29 cellular contexts compared by ENCODE assay signal in the genomic region with DNA sequence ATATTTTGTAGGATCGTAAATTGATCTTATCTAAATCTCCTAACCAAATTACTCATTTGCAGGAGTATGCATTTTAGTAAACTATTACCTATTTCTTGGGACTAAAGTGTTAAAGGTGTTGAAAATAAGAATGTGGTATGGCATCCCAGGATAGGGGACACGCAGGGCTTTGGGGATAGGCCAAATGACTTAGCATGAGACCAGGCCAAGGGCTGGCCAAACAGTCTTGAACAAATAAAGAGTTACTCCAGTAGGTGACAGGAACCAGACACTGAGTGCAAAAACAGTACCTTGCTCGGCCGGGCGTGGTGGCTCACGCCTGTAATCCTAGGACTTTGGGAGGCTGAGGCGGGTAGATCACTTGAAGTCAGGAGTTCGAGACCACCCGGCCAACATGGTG. TPM values are rescaled to one million over a fixed set of nuclear protein-coding genes. Genes with fewer than 3 reads are reported as not detected.
DNase-seq lines count a peak whose midpoint lies in the region; ATAC-seq, FAIRE-seq and TF ChIP-seq lines count a peak whose summit lies in the region.
"Had no signal": no experiment of that assay in that cellular context is flagged by ENCODE, and none has a peak within 500 bp of the region (broad histone marks: within the 10 kb centered on the region; RNA-seq: fewer than 3 reads in every experiment).

No MANE protein-coding gene starts in this region.

- no peak overlapping the region for H3K4me3 ChIP-seq in HepG2 (replicated peaks in 1 of 3; ENCODE audit: insufficient read depth in 1 of 3, low read depth in 2 of 3, low read length in 3 of 3)
- H3K4me3 ChIP-seq in sigmoid colon: no peak overlapping the region
- H3K4me3 ChIP-seq: ascending aorta; BLaER1 treated with 17β-estradiol and CSF1 and Interleukin-3, amounts not matched to agents 10 nM and 100 nM; esophagus muscularis mucosa; GM23248 had no signal

- DNase-seq in CD14-positive monocyte (ENCODE audit: low spot score) (peak; percentile 1), RWPE1 (ENCODE audit: low spot score) (no peak), HepG2 (ENCODE audit: low spot score) (no peak), sigmoid colon (peak; percentile 30), A172 (ENCODE audit: low spot score) (no peak), NCI-H446 treated with DMSO at 0.1 percent for 48 hours (lab: John Stamatoyannopoulos, UW) (no peak), KG1 (lab: John Stamatoyannopoulos, UW) (no peak)
- DNase-seq: activated CD4-positive, alpha-beta memory T cell treated with anti-CD3 and anti-CD28 coated beads, Interleukin-2, amount 10 ng/mL, durations not matched to agents 7 days and 5 days; activated CD4-positive, alpha-beta T cell treated with anti-CD3 and anti-CD28 coated beads for 1 hour; activated naive CD8-positive, alpha-beta T cell treated with anti-CD3 and anti-CD28 coated beads for 36 hours; Calu3; cortex of kidney; DND-41; foreskin melanocyte; GM23248; Kasumi-1; left cardiac atrium; NCI-H187; NCI-H2171 treated with DMSO at 0.1 percent for 48 hours; NCI-H524 treated with DMSO at 0.1 percent for 48 hours; nucleus accumbens had no signal

- H3K9me3 Mint-ChIP-seq in CD14-positive monocyte: no peaks in the 10 kb centered on the region
- H3K9me3 Mint-ChIP-seq: activated CD4-positive, alpha-beta memory T cell treated with anti-CD3 and anti-CD28 coated beads, Interleukin-2, amount 10 ng/mL, durations not matched to agents 7 days and 5 days; activated naive CD8-positive, alpha-beta T cell treated with anti-CD3 and anti-CD28 coated beads for 36 hours; memory B cell; stimulated activated naive CD8-positive, alpha-beta T cell treated with anti-CD3 and anti-CD28 coated beads, Interleukin-15, Interleukin-2, amounts not matched to agents 100 ng/mL and 50 ng/mL, for 24 hours; T-helper 1 cell treated with Interleukin-12 subunit alpha and Interleukin-12 subunit beta and Interleukin-4 antibody, amounts not matched to agents 30 μg/mL and 1 μg/mL, for 36 hours had no signal

- peaks cover 89 to 96% of the 10 kb centered on the region in 2 donors for H3K36me3 Mint-ChIP-seq in CD14-positive monocyte

- TF ChIP-seq RAD21 in HepG2 (CRISPR knock-in tag; IDR thresholded peaks at IDR 0.05): no peak

- no peak overlapping the region for H3K4me3 Mint-ChIP-seq in CD14-positive monocyte
- H3K4me3 Mint-ChIP-seq: activated CD4-positive, alpha-beta memory T cell treated with anti-CD3 and anti-CD28 coated beads, Interleukin-2, amount 10 ng/mL, durations not matched to agents 7 days and 5 days; activated naive CD8-positive, alpha-beta T cell treated with anti-CD3 and anti-CD28 coated beads for 36 hours; memory B cell; stimulated activated naive CD8-positive, alpha-beta T cell treated with anti-CD3 and anti-CD28 coated beads, Interleukin-15, Interleukin-2, amounts not matched to agents 100 ng/mL and 50 ng/mL, for 24 hours; T-helper 1 cell treated with Interleukin-12 subunit alpha and Interleukin-12 subunit beta and Interleukin-4 antibody, amounts not matched to agents 30 μg/mL and 1 μg/mL, for 36 hours had no signal

- H3K4me1 ChIP-seq in HepG2 (ENCODE audit: insufficient read depth, low read length) (peaks cover 58% of the 10 kb centered on the region), sigmoid colon (no peaks in the 10 kb centered on the region)
- H3K4me1 ChIP-seq: ascending aorta, esophagus muscularis mucosa had no signal

- no peak overlapping the region for H3K4me2 ChIP-seq in HepG2 (ENCODE audit: low read depth, low read length)
- H3K4me2 ChIP-seq: BLaER1 treated with 17β-estradiol and CSF1 and Interleukin-3, amounts not matched to agents 10 nM and 100 nM had no signal

- no peaks in the 10 kb centered on the region for H3K79me2 ChIP-seq in HepG2 (ENCODE audit: insufficient read depth, low read length)

- H4K20me1 ChIP-seq in HepG2 (ENCODE audit: insufficient read depth, low read length): no peaks in the 10 kb centered on the region

- CTCF ChIA-PET in RWPE1 (lab: Yijun Ruan, JAX) (interaction anchor here (1.1 kb wide), 1 partner anchor 153 kb away, joined by 11 read pairs; no protein-coding TSS in a partner anchor), HepG2 (lab: Yijun Ruan, JAX; ENCODE audit: low intra/inter-chr PET ratio, low total read pairs) (no interaction called here)

- ATAC-seq in HepG2 (no peak), GM18519 (IDR thresholded peaks at IDR 0.05; ENCODE audit: low FRiP score, unreplicated experiment) (no peak)
- ATAC-seq: left cardiac atrium had no signal

- POLR2A ChIA-PET in RWPE1 (lab: Yijun Ruan, JAX; ENCODE audit: low non-redundant PET) (no interaction called here), HepG2 (lab: Yijun Ruan, JAX) (interaction anchor here (5.2 kb wide), 1 partner anchor 25 kb away, joined by 71 read pairs; the partner anchor contains the start of gene TBC1D2)

- no peaks in the 10 kb centered on the region for H3K27me3 Mint-ChIP-seq in CD14-positive monocyte (ENCODE audit: low read depth in 3 of 3)
- H3K27me3 Mint-ChIP-seq: activated CD4-positive, alpha-beta memory T cell treated with anti-CD3 and anti-CD28 coated beads, Interleukin-2, amount 10 ng/mL, durations not matched to agents 7 days and 5 days; activated naive CD8-positive, alpha-beta T cell treated with anti-CD3 and anti-CD28 coated beads for 36 hours; memory B cell; stimulated activated naive CD8-positive, alpha-beta T cell treated with anti-CD3 and anti-CD28 coated beads, Interleukin-15, Interleukin-2, amounts not matched to agents 100 ng/mL and 50 ng/mL, for 24 hours had no signal

- BruUV-seq in HepG2 (replicated peaks; lab: Mats Ljungman, UMichigan): no TSS peak

- H3K9me3 ChIP-seq in HepG2 (ENCODE audit: low read length) (no peaks in the 10 kb centered on the region), sigmoid colon (no peaks in the 10 kb centered on the region)
- H3K9me3 ChIP-seq: ascending aorta; BLaER1 treated with 17β-estradiol and CSF1 and Interleukin-3, amounts not matched to agents 10 nM and 100 nM; esophagus muscularis mucosa had no signal

- no peak overlapping the region for H2AFZ ChIP-seq in HepG2 (ENCODE audit: low read length)
- H2AFZ ChIP-seq: GM23248 had no signal

- H3K27ac ChIP-seq in RWPE1: peak overlapping the region; percentile 57
- peak overlapping the region; percentile 92 for H3K27ac ChIP-seq in HepG2 (ENCODE audit: extremely low read length, insufficient read depth, low read length)
- no peak overlapping the region for H3K27ac ChIP-seq in sigmoid colon
- H3K27ac ChIP-seq: ascending aorta; BLaER1 treated with 17β-estradiol and CSF1 and Interleukin-3, amounts not matched to agents 10 nM and 100 nM; esophagus muscularis mucosa; GM23248 had no signal

- no peak overlapping the region for H3K9ac ChIP-seq in HepG2 (ENCODE audit: insufficient read depth, low read depth, low read length)
- H3K9ac ChIP-seq: GM23248 had no signal

- H3K27ac Mint-ChIP-seq in CD14-positive monocyte: peak overlapping the region in 3 of 7 donors; percentile 78 to 89 (median 83)
- H3K27ac Mint-ChIP-seq: activated CD4-positive, alpha-beta memory T cell treated with anti-CD3 and anti-CD28 coated beads, Interleukin-2, amount 10 ng/mL, durations not matched to agents 7 days and 5 days; activated naive CD8-positive, alpha-beta T cell treated with anti-CD3 and anti-CD28 coated beads for 36 hours; memory B cell; stimulated activated naive CD8-positive, alpha-beta T cell treated with anti-CD3 and anti-CD28 coated beads, Interleukin-15, Interleukin-2, amounts not matched to agents 100 ng/mL and 50 ng/mL, for 24 hours; T-helper 1 cell treated with Interleukin-12 subunit alpha and Interleukin-12 subunit beta and Interleukin-4 antibody, amounts not matched to agents 30 μg/mL and 1 μg/mL, for 36 hours had no signal

- TF ChIP-seq CTCF in CD14-positive monocyte (IDR thresholded peaks at IDR 0.05) (no peak), RWPE1 (conservative IDR thresholded peaks at IDR 0.05; ENCODE audit: low read depth) (no peak), HepG2 (CRISPR knock-in tag; IDR thresholded peaks at IDR 0.05) (no peak), sigmoid colon (IDR thresholded peaks at IDR 0.05) (no peak)

- H3K27me3 ChIP-seq in HepG2 (ENCODE audit: control insufficient read depth in 1 of 2, insufficient read depth in 2 of 2, low read length in 2 of 2) (no peaks in the 10 kb centered on the region), sigmoid colon (no peaks in the 10 kb centered on the region)
- H3K27me3 ChIP-seq: ascending aorta; BLaER1 treated with 17β-estradiol and CSF1 and Interleukin-3, amounts not matched to agents 10 nM and 100 nM; esophagus muscularis mucosa had no signal

- in situ Hi-C loops in HepG2 (cut with HindIII; ENCODE audit: extremely low pct_ligation_motif_present, low pct_unique_long_range_greater_than_20kb): no loop called here

- intact Hi-C loops in CD14-positive monocyte (cut with micrococcal nuclease): no loop called here
- intact Hi-C loops in HepG2 (cut with micrococcal nuclease; ENCODE audit: unreplicated experiment): no loop called here
- intact Hi-C loops in sigmoid colon (cut with DNase I): no loop called here

- WGBS in HepG2 (ENCODE audit: low lambda C conversion rate): 88% methylated on average over 9 of the region's 9 CpGs
- 41 to 67% methylated on average over 9 of the region's 9 CpGs for WGBS in sigmoid colon, 2 donors

- FAIRE-seq in HepG2 (lab: Jason Lieb, UNC): no peak
- FAIRE-seq: GM18507 had no signal

- TF ChIP-seq EP300 in HepG2 (IDR thresholded peaks at IDR 0.05; ENCODE audit: low read depth in 2 of 2, low read length in 2 of 2) (no peak), HepG2 (CRISPR knock-in tag; IDR thresholded peaks at IDR 0.05; ENCODE audit: borderline replicate concordance) (no peak), sigmoid colon (IDR thresholded peaks at IDR 0.05) (no peak)

- H3K4me1 Mint-ChIP-seq in CD14-positive monocyte: peaks cover 13% of the 10 kb centered on the region
- H3K4me1 Mint-ChIP-seq: activated naive CD8-positive, alpha-beta T cell treated with anti-CD3 and anti-CD28 coated beads for 36 hours; memory B cell had no signal

- TF ChIP-seq POLR2A in HepG2 (IDR thresholded peaks at IDR 0.05; ENCODE audit: insufficient read depth in 1 of 2, low read depth in 2 of 2, low read length in 2 of 2): no peak
- TF ChIP-seq POLR2A in sigmoid colon (IDR thresholded peaks at IDR 0.05): no peak

- H3K36me3 ChIP-seq in HepG2 (replicated peaks in 1 of 2; ENCODE audit: control insufficient read depth in 1 of 2, insufficient read depth in 2 of 2, low read length in 2 of 2) (peaks cover 0 to 1% of the 10 kb centered on the region in 2 experiments; a peak in 1 of 5 replicates), sigmoid colon (peaks cover 0 to 40% (median 2%) of the 10 kb centered on the region in 4 donors)

RNA-seq across cellular contexts. Expression of gene TBC1D2, which starts 25.1 kb away (rescaled TPM):
- 10 to 100 TPM; 23.2 to 34.4 TPM for polyA plus RNA-seq in CD14-positive monocyte
- 2.2 and 2.8 TPM in 2 replicates for total RNA-seq in HepG2 (2016; rRNA removed; fragmentation: Illumina TruSeq; extraction: Trizol)
- total RNA-seq in HepG2 (2016; cell fraction: cytosol; rRNA removed; fragmentation: Illumina TruSeq; extraction: Trizol; ENCODE audit: low read depth): 0.51 and 0.62 TPM in 2 replicates
- total RNA-seq in HepG2 (2016; cell fraction: insoluble cytoplasmic fraction; rRNA removed; fragmentation: Illumina TruSeq; extraction: Trizol): 2.1 and 2.6 TPM in 2 replicates
- total RNA-seq in HepG2 (2016; cell fraction: membrane; rRNA removed; fragmentation: Illumina TruSeq; extraction: Trizol): 1.1 and 1.2 TPM in 2 replicates
- 2.2 and 2.8 TPM in 2 replicates for total RNA-seq in HepG2 (2016; cell fraction: nucleus; rRNA removed; fragmentation: Illumina TruSeq; extraction: Trizol)
- polyA plus RNA-seq in HepG2 (2011; rRNA removed): 2.0 and 2.8 TPM in 2 replicates
- polyA plus RNA-seq in HepG2 (2011; cell fraction: cytosol; rRNA removed): 1.5 and 2.0 TPM in 2 replicates
- polyA plus RNA-seq in HepG2 (2011; cell fraction: nucleus; rRNA removed): 5.2 and 5.6 TPM in 2 replicates
- 1.9 and 2.1 TPM in 2 replicates for polyA plus RNA-seq in HepG2 (2012)
- 0.31 and 0.54 TPM in 2 replicates for polyA plus RNA-seq in HepG2 (2016; cell fraction: cytosol; fragmentation: Illumina TruSeq; extraction: Trizol; ENCODE audit: low read depth)
- polyA plus RNA-seq in HepG2 (2016; cell fraction: insoluble cytoplasmic fraction; fragmentation: Illumina TruSeq; extraction: Trizol; ENCODE audit: low read depth): 2.9 and 3.0 TPM in 2 replicates
- polyA plus RNA-seq in HepG2 (2016; cell fraction: membrane; fragmentation: Illumina TruSeq; extraction: Trizol; ENCODE audit: low read depth): 0.96 and 1.1 TPM in 2 replicates
- 3.1 and 3.8 TPM in 2 replicates for polyA plus RNA-seq in HepG2 (2016; cell fraction: nucleus; fragmentation: Illumina TruSeq; extraction: Trizol; ENCODE audit: insufficient read depth, low read depth)
- polyA minus RNA-seq in HepG2 (2011; rRNA and poly(A)+ RNA removed; ENCODE audit: low replicate concordance): 6.2 and 19.2 TPM in 2 replicates
- 1.1 TPM in 2 replicates for polyA minus RNA-seq in HepG2 (2011; cell fraction: cytosol; rRNA and poly(A)+ RNA removed)
- polyA minus RNA-seq in HepG2 (2011; cell fraction: nucleus; rRNA and poly(A)+ RNA removed): 3.1 and 4.0 TPM in 2 replicates
- 10 to 100 TPM in 1 of 4 donors, 1 to 10 TPM in 3; 4.8 to 13.8 (median 5.3) TPM for total RNA-seq in sigmoid colon
- polyA plus RNA-seq in sigmoid colon: 10 to 100 TPM; 13.3 to 23.8 (median 15.0) TPM
- total RNA-seq in A172 (2014; rRNA removed; shearing (Covaris generic)): 87.2 and 93.4 TPM in 2 replicates

RNA-seq across cellular contexts. Expression of gene CORO2A, which starts 37.9 kb away (rescaled TPM):
- polyA plus RNA-seq in CD14-positive monocyte (1 to 10 TPM; 2.1 to 3.5 TPM), HepG2 (2011; rRNA removed) (12.9 and 15.3 TPM in 2 replicates), sigmoid colon (10 to 100 TPM; 16.8 to 39.6 (median 33.3) TPM)
- total RNA-seq in HepG2 (2016; rRNA removed; fragmentation: Illumina TruSeq; extraction: Trizol) (14.4 and 19.8 TPM in 2 replicates), sigmoid colon (1 to 10 TPM; 1.2 to 1.8 (median 1.4) TPM)
- total RNA-seq in HepG2 (2016; cell fraction: cytosol; rRNA removed; fragmentation: Illumina TruSeq; extraction: Trizol; ENCODE audit: low read depth): 3.5 and 3.6 TPM in 2 replicates
- 14.0 and 19.0 TPM in 2 replicates for total RNA-seq in HepG2 (2016; cell fraction: insoluble cytoplasmic fraction; rRNA removed; fragmentation: Illumina TruSeq; extraction: Trizol)
- total RNA-seq in HepG2 (2016; cell fraction: membrane; rRNA removed; fragmentation: Illumina TruSeq; extraction: Trizol): 12.4 and 12.5 TPM in 2 replicates
- 8.5 and 10.2 TPM in 2 replicates for total RNA-seq in HepG2 (2016; cell fraction: nucleus; rRNA removed; fragmentation: Illumina TruSeq; extraction: Trizol)
- polyA plus RNA-seq in HepG2 (2011; cell fraction: cytosol; rRNA removed): 12.3 and 15.4 TPM in 2 replicates
- polyA plus RNA-seq in HepG2 (2011; cell fraction: nucleus; rRNA removed): 7.9 and 8.1 TPM in 2 replicates
- polyA plus RNA-seq in HepG2 (2012): 5.9 and 8.4 TPM in 2 replicates
- polyA plus RNA-seq in HepG2 (2016; cell fraction: cytosol; fragmentation: Illumina TruSeq; extraction: Trizol; ENCODE audit: low read depth): 5.6 TPM in 2 replicates
- polyA plus RNA-seq in HepG2 (2016; cell fraction: insoluble cytoplasmic fraction; fragmentation: Illumina TruSeq; extraction: Trizol; ENCODE audit: low read depth): 21.2 and 23.2 TPM in 2 replicates
- 9.4 and 10.3 TPM in 2 replicates for polyA plus RNA-seq in HepG2 (2016; cell fraction: membrane; fragmentation: Illumina TruSeq; extraction: Trizol; ENCODE audit: low read depth)
- polyA plus RNA-seq in HepG2 (2016; cell fraction: nucleus; fragmentation: Illumina TruSeq; extraction: Trizol; ENCODE audit: insufficient read depth, low read depth): 21.7 and 22.4 TPM in 2 replicates
- polyA minus RNA-seq in HepG2 (2011; rRNA and poly(A)+ RNA removed; ENCODE audit: low replicate concordance): 7.1 and 26.4 TPM in 2 replicates
- polyA minus RNA-seq in HepG2 (2011; cell fraction: cytosol; rRNA and poly(A)+ RNA removed): 9.8 and 10.3 TPM in 2 replicates
- 4.6 and 5.3 TPM in 2 replicates for polyA minus RNA-seq in HepG2 (2011; cell fraction: nucleus; rRNA and poly(A)+ RNA removed)
- total RNA-seq in A172 (2014; rRNA removed; shearing (Covaris generic)): 12.4 and 12.5 TPM in 2 replicates

Comparison
In these comparisons a context has a peak if more than half of its experiments do, and no peak if none do; other contexts are left out.
1. DNase-seq: peak in CD14-positive monocyte (single experiment) and sigmoid colon (single experiment); none in RWPE1 (single experiment), HepG2 (single experiment), A172 (single experiment), NCI-H446 treated with DMSO at 0.1 percent for 48 hours (single experiment) and KG1 (single experiment).
2. H3K27ac ChIP-seq: peak in RWPE1 (single experiment) and HepG2 (single experiment); none in sigmoid colon (0 of 4).